Comparison of ENCODE assay signal across 12 cellular contexts in genomic region chr9:2086971-2087370, GRCh38.
DNase-seq lines count a peak whose midpoint lies in the region; ATAC-seq lines count a peak whose summit lies in the region.
"Had no signal": no experiment of that assay in that cellular context is flagged by ENCODE, and none has a peak within 500 bp of the region (broad histone marks: within the 10 kb centered on the region; RNA-seq: fewer than 3 reads in every experiment).

No MANE protein-coding gene starts in this region.

- DNase-seq in activated T-cell treated with anti-CD3 and anti-CD28 coated beads, Interleukin-2, amount 50 U/mL, for 24 hours = no peak
- DNase-seq in activated T-cell treated with anti-CD3 and anti-CD28 coated beads, Interleukin-2, amount 50 U/mL, for 4 hours = no peak
- DNase-seq in stimulated activated naive CD8-positive, alpha-beta T cell treated with anti-CD3 and anti-CD28 coated beads, Interleukin-15, Interleukin-2, amounts not matched to agents 100 U/mL and 50 U/mL, for 24 hours = no peak
- DNase-seq in right cardiac atrium = no peak
- no peak for DNase-seq in NCI-H128 (lab: John Stamatoyannopoulos, UW; ENCODE audit: unreplicated experiment)
- DNase-seq: thyroid gland had no signal

- H3K27ac Mint-ChIP-seq in activated T-cell treated with anti-CD3 and anti-CD28 coated beads, Interleukin-2, amount 50 U/mL, for 24 hours = peak overlapping the region; percentile 80
- H3K27ac Mint-ChIP-seq: dendritic cell treated with granulocyte-macrophage colony-stimulating factor and Interleukin-4, amounts not matched to agents 40 ng/mL and 50 ng/mL, for 4 days had no signal

- peaks cover 94% of the 10 kb centered on the region for H3K36me3 Mint-ChIP-seq in activated T-cell treated with anti-CD3 and anti-CD28 coated beads, Interleukin-2, amount 50 U/mL, for 24 hours (ENCODE audit: low read depth)
- peaks cover 50% of the 10 kb centered on the region for H3K36me3 Mint-ChIP-seq in activated T-cell treated with anti-CD3 and anti-CD28 coated beads, Interleukin-2, amount 50 U/mL, for 4 hours (ENCODE audit: insufficient read depth)

- H3K27ac ChIP-seq in right cardiac atrium (ENCODE audit: low read length) = no peak overlapping the region
- H3K27ac ChIP-seq: right atrium auricular region had no signal

- peaks cover 27% of the 10 kb centered on the region for H3K4me1 Mint-ChIP-seq in activated T-cell treated with anti-CD3 and anti-CD28 coated beads, Interleukin-2, amount 50 U/mL, for 24 hours (ENCODE audit: low read depth)
- peaks cover 14% of the 10 kb centered on the region for H3K4me1 Mint-ChIP-seq in activated T-cell treated with anti-CD3 and anti-CD28 coated beads, Interleukin-2, amount 50 U/mL, for 4 hours (ENCODE audit: low read depth)

- no peak for ATAC-seq in activated T-cell treated with anti-CD3 and anti-CD28 coated beads, Interleukin-2, amount 50 U/mL, for 4 hours
- ATAC-seq in GM19463 (IDR thresholded peaks at IDR 0.05; ENCODE audit: unreplicated experiment) = peak; percentile 70
- peak; percentile 52 for ATAC-seq in HG03108 (IDR thresholded peaks at IDR 0.05; ENCODE audit: unreplicated experiment)
- ATAC-seq in stimulated activated naive CD8-positive, alpha-beta T cell treated with anti-CD3 and anti-CD28 coated beads, Interleukin-15, Interleukin-2, amounts not matched to agents 100 U/mL and 50 U/mL, for 24 hours = peak; percentile 64
- no peak for ATAC-seq in right cardiac atrium
- no peak for ATAC-seq in HG03159 (IDR thresholded peaks at IDR 0.05; ENCODE audit: unreplicated experiment)

- no peaks in the 10 kb centered on the region for H3K27me3 Mint-ChIP-seq in activated T-cell treated with anti-CD3 and anti-CD28 coated beads, Interleukin-2, amount 50 U/mL, for 24 hours
- H3K27me3 Mint-ChIP-seq in activated T-cell treated with anti-CD3 and anti-CD28 coated beads, Interleukin-2, amount 50 U/mL, for 4 hours (ENCODE audit: low read depth) = no peaks in the 10 kb centered on the region
- H3K27me3 Mint-ChIP-seq: CD8-positive, alpha-beta memory T cell; dendritic cell treated with granulocyte-macrophage colony-stimulating factor and Interleukin-4, amounts not matched to agents 40 ng/mL and 50 ng/mL, for 4 days had no signal

- intact Hi-C loops in right cardiac atrium (cut with DNase I) = loop anchor here in 2 of 4 donors (10.0 kb wide), 2 partner anchors 72 to 362 kb away; partner anchors contain the start of gene SMARCA2 (in 1 of the 2)

- no peaks in the 10 kb centered on the region for H3K27me3 ChIP-seq in right cardiac atrium (ENCODE audit: control insufficient read depth, insufficient read depth)
- H3K27me3 ChIP-seq: right atrium auricular region, thyroid gland had no signal

- H3K9me3 Mint-ChIP-seq in activated T-cell treated with anti-CD3 and anti-CD28 coated beads, Interleukin-2, amount 50 U/mL, for 24 hours = no peaks in the 10 kb centered on the region
- H3K9me3 Mint-ChIP-seq in activated T-cell treated with anti-CD3 and anti-CD28 coated beads, Interleukin-2, amount 50 U/mL, for 4 hours = no peaks in the 10 kb centered on the region
- H3K9me3 Mint-ChIP-seq: CD8-positive, alpha-beta memory T cell; dendritic cell treated with granulocyte-macrophage colony-stimulating factor and Interleukin-4, amounts not matched to agents 40 ng/mL and 50 ng/mL, for 4 days had no signal

- H3K4me3 Mint-ChIP-seq in activated T-cell treated with anti-CD3 and anti-CD28 coated beads, Interleukin-2, amount 50 U/mL, for 24 hours = no peak overlapping the region
- no peak overlapping the region for H3K4me3 Mint-ChIP-seq in activated T-cell treated with anti-CD3 and anti-CD28 coated beads, Interleukin-2, amount 50 U/mL, for 4 hours
- H3K4me3 Mint-ChIP-seq: dendritic cell treated with granulocyte-macrophage colony-stimulating factor and Interleukin-4, amounts not matched to agents 40 ng/mL and 50 ng/mL, for 4 days had no signal

- H3K9me3 ChIP-seq in right cardiac atrium (ENCODE audit: control insufficient read depth, low read length) = no peaks in the 10 kb centered on the region
- H3K9me3 ChIP-seq: right atrium auricular region, thyroid gland had no signal

- H3K4me1 ChIP-seq in right cardiac atrium (ENCODE audit: control insufficient read depth, insufficient read depth, low read length) = no peaks in the 10 kb centered on the region
- H3K4me1 ChIP-seq: thyroid gland had no signal

- H3K4me3 ChIP-seq in right cardiac atrium (ENCODE audit: low read length) = no peak overlapping the region
- H3K4me3 ChIP-seq: right atrium auricular region, thyroid gland had no signal

- WGBS in right cardiac atrium = 96% methylated on average over 3 of the region's 3 CpGs

Comparison
In these comparisons a context has a peak if more than half of its experiments do, and no peak if none do; other contexts are left out.
1. ATAC-seq: peak in GM19463 (single experiment), HG03108 (single experiment) and stimulated activated naive CD8-positive, alpha-beta T cell treated with anti-CD3 and anti-CD28 coated beads, Interleukin-15, Interleukin-2, amounts not matched to agents 100 U/mL and 50 U/mL, for 24 hours (single experiment); none in activated T-cell treated with anti-CD3 and anti-CD28 coated beads, Interleukin-2, amount 50 U/mL, for 4 hours (0 of 2), right cardiac atrium (0 of 2) and HG03159 (single experiment).